Comparison of ENCODE assay signal across 1 cellular context in the genomic region with DNA sequence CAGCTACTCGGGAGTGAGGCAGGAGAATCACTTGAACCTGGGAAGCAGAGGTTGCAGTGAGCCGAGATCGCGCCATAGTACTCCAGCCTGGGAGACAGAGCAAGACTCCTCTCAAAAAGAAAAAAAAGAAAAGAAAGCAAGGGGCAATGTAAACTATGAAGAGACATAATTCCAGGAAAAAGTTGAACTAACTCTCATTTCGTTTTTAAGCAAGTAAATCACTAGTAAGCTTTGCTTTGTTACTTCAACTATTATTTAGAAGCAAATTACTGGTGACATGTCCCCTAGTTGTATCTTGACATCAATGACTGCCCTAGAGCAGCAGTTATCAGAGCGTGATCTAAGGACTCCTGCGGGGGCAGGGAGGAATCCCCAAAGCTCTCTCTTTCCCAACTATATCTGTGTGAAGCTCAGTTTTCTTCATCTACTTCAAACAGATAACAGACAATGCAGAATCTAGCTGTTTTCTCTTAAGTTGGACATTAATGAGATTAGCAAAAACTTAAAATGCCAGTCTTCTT.
A peak's percentile ranks its signal among the peaks of the same experiment; 100 is the strongest.
TF ChIP-seq lines count a peak whose summit lies in the region.

No MANE protein-coding gene starts in this region.

TF ChIP-seq in HEK293, 187 proteins besides CTCF, POLR2A, EP300 and RAD21 (continued from another document):
- no peak for TF ChIP-seq ZNF354C (tag by site-specific recombination; IDR thresholded peaks at IDR 0.05; ENCODE audit: borderline replicate concordance, low read depth)
- TF ChIP-seq PRDM1 (tag by site-specific recombination; IDR thresholded peaks at IDR 0.05), result peak; percentile 67
- no peak for TF ChIP-seq ZNF155 (tag by site-specific recombination; IDR thresholded peaks at IDR 0.05)
- 0 out of 2 replicates have a peak, but pooled peaks have one; percentile 16 for TF ChIP-seq ZNF629 (tag by site-specific recombination; IDR thresholded peaks at IDR 0.05)
- no peak for TF ChIP-seq ZNF274 (IDR thresholded peaks at IDR 0.05; ENCODE audit: low read length)
- no peak for TF ChIP-seq ZNF274 (tag by site-specific recombination; IDR thresholded peaks at IDR 0.05; ENCODE audit: borderline replicate concordance)
- TF ChIP-seq, protein P1, sequence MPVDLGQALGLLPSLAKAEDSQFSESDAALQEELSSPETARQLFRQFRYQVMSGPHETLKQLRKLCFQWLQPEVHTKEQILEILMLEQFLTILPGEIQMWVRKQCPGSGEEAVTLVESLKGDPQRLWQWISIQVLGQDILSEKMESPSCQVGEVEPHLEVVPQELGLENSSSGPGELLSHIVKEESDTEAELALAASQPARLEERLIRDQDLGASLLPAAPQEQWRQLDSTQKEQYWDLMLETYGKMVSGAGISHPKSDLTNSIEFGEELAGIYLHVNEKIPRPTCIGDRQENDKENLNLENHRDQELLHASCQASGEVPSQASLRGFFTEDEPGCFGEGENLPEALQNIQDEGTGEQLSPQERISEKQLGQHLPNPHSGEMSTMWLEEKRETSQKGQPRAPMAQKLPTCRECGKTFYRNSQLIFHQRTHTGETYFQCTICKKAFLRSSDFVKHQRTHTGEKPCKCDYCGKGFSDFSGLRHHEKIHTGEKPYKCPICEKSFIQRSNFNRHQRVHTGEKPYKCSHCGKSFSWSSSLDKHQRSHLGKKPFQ (tag by site-specific recombination; IDR thresholded peaks at IDR 0.05), result no peak
- no peak for TF ChIP-seq ZFP3 (tag by site-specific recombination; IDR thresholded peaks at IDR 0.05; ENCODE audit: low read depth)
- TF ChIP-seq, protein P2, sequence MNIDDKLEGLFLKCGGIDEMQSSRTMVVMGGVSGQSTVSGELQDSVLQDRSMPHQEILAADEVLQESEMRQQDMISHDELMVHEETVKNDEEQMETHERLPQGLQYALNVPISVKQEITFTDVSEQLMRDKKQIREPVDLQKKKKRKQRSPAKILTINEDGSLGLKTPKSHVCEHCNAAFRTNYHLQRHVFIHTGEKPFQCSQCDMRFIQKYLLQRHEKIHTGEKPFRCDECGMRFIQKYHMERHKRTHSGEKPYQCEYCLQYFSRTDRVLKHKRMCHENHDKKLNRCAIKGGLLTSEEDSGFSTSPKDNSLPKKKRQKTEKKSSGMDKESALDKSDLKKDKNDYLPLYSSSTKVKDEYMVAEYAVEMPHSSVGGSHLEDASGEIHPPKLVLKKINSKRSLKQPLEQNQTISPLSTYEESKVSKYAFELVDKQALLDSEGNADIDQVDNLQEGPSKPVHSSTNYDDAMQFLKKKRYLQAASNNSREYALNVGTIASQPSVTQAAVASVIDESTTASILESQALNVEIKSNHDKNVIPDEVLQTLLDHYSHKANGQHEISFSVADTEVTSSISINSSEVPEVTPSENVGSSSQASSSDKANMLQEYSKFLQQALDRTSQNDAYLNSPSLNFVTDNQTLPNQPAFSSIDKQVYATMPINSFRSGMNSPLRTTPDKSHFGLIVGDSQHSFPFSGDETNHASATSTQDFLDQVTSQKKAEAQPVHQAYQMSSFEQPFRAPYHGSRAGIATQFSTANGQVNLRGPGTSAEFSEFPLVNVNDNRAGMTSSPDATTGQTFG (tag by site-specific recombination; IDR thresholded peaks at IDR 0.05; ENCODE audit: borderline replicate concordance), result no peak
- no peak for TF ChIP-seq ZNF266 (tag by site-specific recombination; IDR thresholded peaks at IDR 0.05; ENCODE audit: low read depth)
- no peak for TF ChIP-seq ZBTB8A (tag by site-specific recombination; IDR thresholded peaks at IDR 0.05)
- TF ChIP-seq SETDB1 (IDR thresholded peaks at IDR 0.05; ENCODE audit: insufficient read length, low read length), result no peak
- TF ChIP-seq, protein P3, sequence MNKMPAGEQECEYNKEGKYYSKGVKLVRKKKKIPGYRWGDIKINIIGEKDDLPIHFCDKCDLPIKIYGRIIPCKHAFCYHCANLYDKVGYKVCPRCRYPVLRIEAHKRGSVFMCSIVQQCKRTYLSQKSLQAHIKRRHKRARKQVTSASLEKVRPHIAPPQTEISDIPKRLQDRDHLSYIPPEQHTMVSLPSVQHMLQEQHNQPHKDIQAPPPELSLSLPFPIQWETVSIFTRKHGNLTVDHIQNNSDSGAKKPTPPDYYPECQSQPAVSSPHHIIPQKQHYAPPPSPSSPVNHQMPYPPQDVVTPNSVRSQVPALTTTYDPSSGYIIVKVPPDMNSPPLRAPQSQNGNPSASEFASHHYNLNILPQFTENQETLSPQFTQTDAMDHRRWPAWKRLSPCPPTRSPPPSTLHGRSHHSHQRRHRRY (tag by site-specific recombination; IDR thresholded peaks at IDR 0.05), result no peak
- no peak for TF ChIP-seq ZNF549 (tag by site-specific recombination; IDR thresholded peaks at IDR 0.05)
- no peak for TF ChIP-seq ZNF660 (tag by site-specific recombination; IDR thresholded peaks at IDR 0.05)
- TF ChIP-seq, protein P4, sequence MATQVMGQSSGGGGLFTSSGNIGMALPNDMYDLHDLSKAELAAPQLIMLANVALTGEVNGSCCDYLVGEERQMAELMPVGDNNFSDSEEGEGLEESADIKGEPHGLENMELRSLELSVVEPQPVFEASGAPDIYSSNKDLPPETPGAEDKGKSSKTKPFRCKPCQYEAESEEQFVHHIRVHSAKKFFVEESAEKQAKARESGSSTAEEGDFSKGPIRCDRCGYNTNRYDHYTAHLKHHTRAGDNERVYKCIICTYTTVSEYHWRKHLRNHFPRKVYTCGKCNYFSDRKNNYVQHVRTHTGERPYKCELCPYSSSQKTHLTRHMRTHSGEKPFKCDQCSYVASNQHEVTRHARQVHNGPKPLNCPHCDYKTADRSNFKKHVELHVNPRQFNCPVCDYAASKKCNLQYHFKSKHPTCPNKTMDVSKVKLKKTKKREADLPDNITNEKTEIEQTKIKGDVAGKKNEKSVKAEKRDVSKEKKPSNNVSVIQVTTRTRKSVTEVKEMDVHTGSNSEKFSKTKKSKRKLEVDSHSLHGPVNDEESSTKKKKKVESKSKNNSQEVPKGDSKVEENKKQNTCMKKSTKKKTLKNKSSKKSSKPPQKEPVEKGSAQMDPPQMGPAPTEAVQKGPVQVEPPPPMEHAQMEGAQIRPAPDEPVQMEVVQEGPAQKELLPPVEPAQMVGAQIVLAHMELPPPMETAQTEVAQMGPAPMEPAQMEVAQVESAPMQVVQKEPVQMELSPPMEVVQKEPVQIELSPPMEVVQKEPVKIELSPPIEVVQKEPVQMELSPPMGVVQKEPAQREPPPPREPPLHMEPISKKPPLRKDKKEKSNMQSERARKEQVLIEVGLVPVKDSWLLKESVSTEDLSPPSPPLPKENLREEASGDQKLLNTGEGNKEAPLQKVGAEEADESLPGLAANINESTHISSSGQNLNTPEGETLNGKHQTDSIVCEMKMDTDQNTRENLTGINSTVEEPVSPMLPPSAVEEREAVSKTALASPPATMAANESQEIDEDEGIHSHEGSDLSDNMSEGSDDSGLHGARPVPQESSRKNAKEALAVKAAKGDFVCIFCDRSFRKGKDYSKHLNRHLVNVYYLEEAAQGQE (tag by site-specific recombination; IDR thresholded peaks at IDR 0.05), result no peak
- TF ChIP-seq ZXDB (tag by site-specific recombination; IDR thresholded peaks at IDR 0.05), result peak; percentile 62; the same call in 1 of the 2 replicates
